In the genomic region with DNA sequence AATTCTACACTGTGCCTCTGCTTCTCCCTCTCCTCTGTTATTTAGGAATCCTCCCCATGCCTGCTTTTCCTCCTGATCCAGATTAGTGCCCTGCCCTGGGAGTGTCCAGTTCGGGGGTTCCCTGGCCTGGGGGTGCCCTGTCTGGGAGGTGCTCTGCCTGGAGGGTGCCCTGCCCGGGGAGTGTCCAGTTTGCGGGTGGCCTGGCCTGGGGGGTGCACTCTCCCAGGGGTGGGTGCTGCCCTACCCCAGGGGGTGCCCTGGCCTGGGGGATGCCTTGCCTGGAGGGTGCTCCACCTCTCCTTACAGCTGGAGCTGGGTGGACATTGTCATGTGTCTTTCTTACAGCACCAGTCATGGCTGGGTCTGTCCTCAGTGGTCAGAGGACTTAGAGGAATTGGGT, we compare ENCODE assay signal across 31 cellular contexts. TPM values are rescaled to one million over a fixed set of nuclear protein-coding genes. Genes with fewer than 3 reads are reported as not detected.
DNase-seq lines count a peak whose midpoint lies in the region; ATAC-seq, FAIRE-seq and TF ChIP-seq lines count a peak whose summit lies in the region.
"Had no signal": no experiment of that assay in that cellular context is flagged by ENCODE, and none has a peak within 500 bp of the region (broad histone marks: within the 10 kb centered on the region; RNA-seq: fewer than 3 reads in every experiment).

No MANE protein-coding gene starts in this region.

- no peak overlapping the region for H3K4me3 Mint-ChIP-seq in activated naive CD4-positive, alpha-beta T cell treated with anti-CD3 and anti-CD28 coated beads for 36 hours
- no peak overlapping the region for H3K4me3 Mint-ChIP-seq in natural killer cell
- H3K4me3 Mint-ChIP-seq: activated CD4-positive, alpha-beta T cell treated with anti-CD3 and anti-CD28 coated beads, Interleukin-2, amount 10 ng/mL, durations not matched to agents 24 days and 14 days; CD4-positive, alpha-beta memory T cell; natural killer cell treated with Interleukin-12 subunit alpha and Interleukin-12 subunit beta and Interleukin-15 and Interleukin-18, amount 100 ng/mL, for 72 hours; stimulated activated naive CD8-positive, alpha-beta T cell treated with anti-CD3 and anti-CD28 coated beads, Interleukin-15, Interleukin-2, amounts not matched to agents 100 ng/mL and 50 ng/mL, for 24 hours had no signal

- ATAC-seq in HCT116, result peak; percentile 16
- ATAC-seq in right cardiac atrium, result no peak
- ATAC-seq in GM19328 (IDR thresholded peaks at IDR 0.05; ENCODE audit: unreplicated experiment), result no peak
- ATAC-seq in natural killer cell, result no peak
- ATAC-seq: natural killer cell treated with Interleukin-12 subunit alpha and Interleukin-12 subunit beta and Interleukin-15 and Interleukin-18, amount 100 ng/mL, for 72 hours had no signal

- RAD21 ChIA-PET in HCT116 (lab: Charles Lee; ENCODE audit: low non-redundant PET in 1 of 2, low total read pairs in 2 of 2, uncharacterized antibody in 2 of 2, unreplicated experiment in 2 of 2), result no interaction called here

- no peak for FAIRE-seq in HTR-8/SVneo (lab: Jason Lieb, UNC)
- FAIRE-seq: endothelial cell of umbilical vein, frontal cortex, keratinocyte, RCC 7860, small intestine had no signal

- 97% methylated on average over 3 of the region's 3 CpGs for WGBS in right cardiac atrium
- 88 to 96% (median 91%) methylated on average over 1 to 3 of the region's 3 CpGs for WGBS in spleen, 5 donors

- no peak for TF ChIP-seq RAD21 in HCT116 (IDR thresholded peaks at IDR 0.05; ENCODE audit: low read depth)

- H3K36me3 ChIP-seq in HCT116 (ENCODE audit: control insufficient read depth in 1 of 2, insufficient read depth in 2 of 2, low read length in 2 of 2), result no peaks in the 10 kb centered on the region
- no peaks in the 10 kb centered on the region for H3K36me3 ChIP-seq in spleen
- H3K36me3 ChIP-seq: SJCRH30 had no signal

- H3K27me3 ChIP-seq in HCT116 (ENCODE audit: insufficient read depth, low read length) (peaks cover 9% of the 10 kb centered on the region; the same call in 1 of the 2 replicates), right cardiac atrium (ENCODE audit: control insufficient read depth, insufficient read depth) (no peaks in the 10 kb centered on the region), spleen (replicated peaks in 1 of 7) (peaks cover 0 to 15% (median 0%) of the 10 kb centered on the region in 7 donors)
- H3K27me3 ChIP-seq: heart right ventricle had no signal

- no peaks in the 10 kb centered on the region for H3K9me3 Mint-ChIP-seq in activated naive CD4-positive, alpha-beta T cell treated with anti-CD3 and anti-CD28 coated beads for 36 hours
- H3K9me3 Mint-ChIP-seq in natural killer cell, result no peaks in the 10 kb centered on the region
- H3K9me3 Mint-ChIP-seq: activated CD4-positive, alpha-beta T cell treated with anti-CD3 and anti-CD28 coated beads, Interleukin-2, amount 10 ng/mL, durations not matched to agents 24 days and 14 days; natural killer cell treated with Interleukin-12 subunit alpha and Interleukin-12 subunit beta and Interleukin-15 and Interleukin-18, amount 100 ng/mL, for 72 hours; stimulated activated naive CD8-positive, alpha-beta T cell treated with anti-CD3 and anti-CD28 coated beads, Interleukin-15, Interleukin-2, amounts not matched to agents 100 ng/mL and 50 ng/mL, for 24 hours had no signal

- no peak overlapping the region for H2AFZ ChIP-seq in HCT116 (ENCODE audit: low read depth, low read length, poor library complexity, severe bottlenecking)

- H3K4me1 ChIP-seq in HCT116 (ENCODE audit: control insufficient read depth in 1 of 2, insufficient read depth in 2 of 2, low read length in 2 of 2) (no peaks in the 10 kb centered on the region), right cardiac atrium (ENCODE audit: control insufficient read depth, insufficient read depth, low read length) (no peaks in the 10 kb centered on the region), spleen (no peaks in the 10 kb centered on the region)
- H3K4me1 ChIP-seq: SJCRH30 had no signal

- no peaks in the 10 kb centered on the region for H4K20me1 ChIP-seq in HCT116 (ENCODE audit: insufficient read depth)

- no peak for TF ChIP-seq POLR2A in HCT116 (IDR thresholded peaks at IDR 0.05; ENCODE audit: borderline replicate concordance, extremely low read depth, insufficient read depth, insufficient read length)
- no peak for TF ChIP-seq POLR2A in spleen (IDR thresholded peaks at IDR 0.05)

- H3K9me2 ChIP-seq in HCT116 (ENCODE audit: insufficient read depth), result no peaks in the 10 kb centered on the region

- POLR2A ChIA-PET in HCT116 (lab: Charles Lee), result no interaction called here

- H3K9me3 ChIP-seq in HCT116 (ENCODE audit: control insufficient read depth in 1 of 2, insufficient read depth in 1 of 2, low read depth in 1 of 2, low read length in 2 of 2) (no peaks in the 10 kb centered on the region), right cardiac atrium (ENCODE audit: control insufficient read depth, low read length) (no peaks in the 10 kb centered on the region), spleen (no peaks in the 10 kb centered on the region)
- H3K9me3 ChIP-seq: heart right ventricle, SJCRH30 had no signal

- no peak overlapping the region for H3K4me2 ChIP-seq in HCT116 (ENCODE audit: low read length)

- no peaks in the 10 kb centered on the region for H3K36me3 Mint-ChIP-seq in activated naive CD4-positive, alpha-beta T cell treated with anti-CD3 and anti-CD28 coated beads for 36 hours (ENCODE audit: low read depth)
- no peaks in the 10 kb centered on the region for H3K36me3 Mint-ChIP-seq in natural killer cell
- H3K36me3 Mint-ChIP-seq: CD4-positive, alpha-beta memory T cell; natural killer cell treated with Interleukin-12 subunit alpha and Interleukin-12 subunit beta and Interleukin-15 and Interleukin-18, amount 100 ng/mL, for 72 hours had no signal

- no TSS peak for BruUV-seq in HCT116 (replicated peaks; lab: Mats Ljungman, UMichigan)

- H3K9ac ChIP-seq in HCT116 (ENCODE audit: low read length), result no peak overlapping the region

- no peaks in the 10 kb centered on the region for H3K79me2 ChIP-seq in HCT116 (ENCODE audit: insufficient read depth, low read length)

- no peak overlapping the region for H3K27ac Mint-ChIP-seq in activated naive CD4-positive, alpha-beta T cell treated with anti-CD3 and anti-CD28 coated beads for 36 hours
- no peak overlapping the region for H3K27ac Mint-ChIP-seq in natural killer cell
- H3K27ac Mint-ChIP-seq: activated CD4-positive, alpha-beta T cell treated with anti-CD3 and anti-CD28 coated beads, Interleukin-2, amount 10 ng/mL, durations not matched to agents 24 days and 14 days; CD4-positive, alpha-beta memory T cell; natural killer cell treated with Interleukin-12 subunit alpha and Interleukin-12 subunit beta and Interleukin-15 and Interleukin-18, amount 100 ng/mL, for 72 hours; stimulated activated naive CD8-positive, alpha-beta T cell treated with anti-CD3 and anti-CD28 coated beads, Interleukin-15, Interleukin-2, amounts not matched to agents 100 ng/mL and 50 ng/mL, for 24 hours had no signal

- TF ChIP-seq CTCF in HCT116 (IDR thresholded peaks at IDR 0.05 in 2 of 3, conservative IDR thresholded peaks at IDR 0.05 in 1 of 3; ENCODE audit: borderline replicate concordance in 1 of 3, insufficient read depth in 1 of 3, low read depth in 2 of 3, low read length in 2 of 3) (no peak), spleen (IDR thresholded peaks at IDR 0.05 in 8 of 11, conservative IDR thresholded peaks at IDR 0.05 in 3 of 11) (no peak), natural killer cell (IDR thresholded peaks at IDR 0.05) (no peak)

- intact Hi-C loops in activated naive CD4-positive, alpha-beta T cell treated with anti-CD3 and anti-CD28 coated beads for 36 hours (cut with micrococcal nuclease), result no loop called here
- intact Hi-C loops in HCT116 (cut with micrococcal nuclease) (no loop called here), right cardiac atrium (cut with DNase I) (no loop called here), spleen (cut with DNase I; ENCODE audit: low total_unique reads) (no loop called here), natural killer cell (cut with micrococcal nuclease) (no loop called here)

- H3K27ac ChIP-seq in HCT116 (ENCODE audit: low read depth, low read length), result no peak overlapping the region
- no peak overlapping the region for H3K27ac ChIP-seq in right cardiac atrium (ENCODE audit: low read length)
- H3K27ac ChIP-seq in spleen, result no peak overlapping the region
- H3K27ac ChIP-seq: heart right ventricle, SJCRH30 had no signal

- peak; percentile 2 for DNase-seq in activated naive CD4-positive, alpha-beta T cell treated with anti-CD3 and anti-CD28 coated beads for 36 hours
- DNase-seq in activated naive CD4-positive, alpha-beta T cell treated with anti-CD3 and anti-CD28 coated beads, Interleukin-2, amount 50 U/mL, for 16 hours, result no peak
- DNase-seq in HCT116 (ENCODE audit: low read depth, low spot score) (no peak), right cardiac atrium (peak in 2 of 3 donors; percentile 27 to 48), spleen (peak; percentile 74), HTR-8/SVneo (ENCODE audit: insufficient read length, low spot score) (no peak), natural killer cell (no peak)
- DNase-seq: activated CD4-positive, alpha-beta T cell treated with anti-CD3 and anti-CD28 coated beads, Interleukin-2, amount 10 ng/mL, durations not matched to agents 24 days and 14 days; activated naive CD4-positive, alpha-beta T cell; CD4-positive, alpha-beta memory T cell; EL; heart right ventricle; IMR-90; NCI-H2107; NCI-H446; NCI-H748 treated with DMSO at 0.1 percent for 48 hours; small intestine; SW 1271 had no signal

- no peaks in the 10 kb centered on the region for H3K4me1 Mint-ChIP-seq in activated naive CD4-positive, alpha-beta T cell treated with anti-CD3 and anti-CD28 coated beads for 36 hours (ENCODE audit: low read depth)
- no peaks in the 10 kb centered on the region for H3K4me1 Mint-ChIP-seq in natural killer cell
- H3K4me1 Mint-ChIP-seq: activated CD4-positive, alpha-beta T cell treated with anti-CD3 and anti-CD28 coated beads, Interleukin-2, amount 10 ng/mL, durations not matched to agents 24 days and 14 days; CD4-positive, alpha-beta memory T cell had no signal

- CTCF ChIA-PET in activated naive CD4-positive, alpha-beta T cell treated with anti-CD3 and anti-CD28 coated beads for 36 hours (lab: Charles Lee), result interaction anchor here (0.6 kb wide), 1 partner anchor 81 kb away, joined by 3 read pairs; no protein-coding TSS in a partner anchor
- CTCF ChIA-PET in HCT116 (lab: Charles Lee), result no interaction called here

- H3K4me3 ChIP-seq in HCT116 (replicated peaks in 1 of 2; ENCODE audit: low read depth in 1 of 2, low read length in 2 of 2), result no peak overlapping the region
- H3K4me3 ChIP-seq in right cardiac atrium (ENCODE audit: low read length), result no peak overlapping the region
- no peak overlapping the region for H3K4me3 ChIP-seq in spleen
- H3K4me3 ChIP-seq: heart right ventricle, lung, SJCRH30 had no signal

- no peaks in the 10 kb centered on the region for H3K27me3 Mint-ChIP-seq in activated naive CD4-positive, alpha-beta T cell treated with anti-CD3 and anti-CD28 coated beads for 36 hours (ENCODE audit: low read depth)
- peaks cover 5 to 12% of the 10 kb centered on the region in 2 donors for H3K27me3 Mint-ChIP-seq in natural killer cell (ENCODE audit: low read depth in 2 of 2)

RNA-seq across cellular contexts. Expression of a gene that starts 20.2 kb away (rescaled TPM):
- not detected for total RNA-seq in activated naive CD4-positive, alpha-beta T cell treated with anti-CD3 and anti-CD28 coated beads for 36 hours
- not detected for total RNA-seq in HCT116 (2021; ENCODE audit: unreplicated experiment)
- not detected in 2 replicates for polyA plus RNA-seq in HCT116 (2012)
- total RNA-seq in right cardiac atrium, result 10 to 100 TPM; 22.2 to 45.5 (median 32.4) TPM
- 58.4 TPM for polyA plus RNA-seq in right cardiac atrium
- total RNA-seq in spleen, result 10 to 100 TPM in 5 of 7 donors, 1 to 10 TPM in 2; 6.3 to 27.8 (median 11.8) TPM
- 10 to 100 TPM; 14.2 to 21.6 (median 18.9) TPM for polyA plus RNA-seq in spleen
- total RNA-seq in natural killer cell, result not detected
- total RNA-seq: A673; activated CD4-positive, alpha-beta T cell treated with anti-CD3 and anti-CD28 coated beads, Interleukin-2, amount 10 ng/mL, durations not matched to agents 24 days and 14 days; activated CD8-positive, alpha-beta memory T cell treated with anti-CD3 and anti-CD28 coated beads for 36 hours; CD4-positive, alpha-beta memory T cell; endothelial cell of umbilical vein; IMR-90; LHCN-M2; natural killer cell treated with Interleukin-12 subunit alpha and Interleukin-12 subunit beta and Interleukin-15 and Interleukin-18, amount 100 ng/mL, for 72 hours; osteoblast; SJCRH30 had no signal
- polyA plus RNA-seq: endothelial cell of umbilical vein, IMR-90, keratinocyte had no signal

Comparison
In these comparisons a context has a peak if more than half of its experiments do, and no peak if none do; other contexts are left out.
1. DNase-seq: peak in activated naive CD4-positive, alpha-beta T cell treated with anti-CD3 and anti-CD28 coated beads for 36 hours (single experiment), right cardiac atrium (2 of 3) and spleen (single experiment); none in activated naive CD4-positive, alpha-beta T cell treated with anti-CD3 and anti-CD28 coated beads, Interleukin-2, amount 50 U/mL, for 16 hours (single experiment), HCT116 (single experiment), HTR-8/SVneo (single experiment) and natural killer cell (single experiment).